ENCODE assay signal across 14 cellular contexts in the genomic region with DNA sequence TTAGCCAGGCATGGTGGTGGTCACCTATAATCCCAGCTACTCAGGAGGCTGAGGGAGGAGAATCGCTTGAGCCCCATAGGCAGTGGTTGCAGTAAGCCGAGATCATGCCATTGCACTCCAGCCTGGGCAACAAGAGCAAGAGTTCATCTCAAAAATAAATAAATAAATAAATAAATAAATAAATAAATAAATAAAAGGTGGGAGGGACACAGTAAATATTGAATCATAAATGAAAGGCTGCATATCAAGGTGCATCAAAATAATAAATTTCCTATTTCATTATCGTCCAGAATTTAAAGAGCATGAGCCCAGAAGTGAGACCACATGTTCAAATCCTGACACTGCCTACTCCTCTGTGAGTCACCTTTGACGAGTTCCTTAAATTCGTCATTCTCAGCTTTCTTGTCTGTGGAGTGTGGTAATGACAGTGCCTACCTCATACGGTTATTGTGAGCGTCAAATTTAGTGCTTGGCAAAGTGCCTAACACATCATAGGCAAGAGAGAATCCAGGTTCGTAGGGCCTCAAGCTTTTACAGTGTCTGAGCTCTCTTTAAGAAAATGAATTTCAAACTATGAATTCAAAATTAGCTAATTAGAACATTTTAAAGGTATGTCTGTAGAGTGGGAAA. TPM values are rescaled to one million over a fixed set of nuclear protein-coding genes. Genes with fewer than 3 reads are reported as not detected.
DNase-seq lines count a peak whose midpoint lies in the region; ATAC-seq, FAIRE-seq and TF ChIP-seq lines count a peak whose summit lies in the region.
"Had no signal": no experiment of that assay in that cellular context is flagged by ENCODE, and none has a peak within 500 bp of the region (broad histone marks: within the 10 kb centered on the region; RNA-seq: fewer than 3 reads in every experiment).

No MANE protein-coding gene starts in this region.

- H3K4me1 Mint-ChIP-seq in astrocyte (ENCODE audit: low read depth, unreplicated experiment), result peaks cover 4% of the 10 kb centered on the region
- H3K4me1 Mint-ChIP-seq: activated B cell treated with CpG ODN at 0.5 μM for 24 hours had no signal

- H2AFZ ChIP-seq in astrocyte (ENCODE audit: low read depth, low read length), result no peak overlapping the region

- H4K20me1 ChIP-seq in astrocyte (ENCODE audit: insufficient read depth, low read length), result no peaks in the 10 kb centered on the region

- FAIRE-seq in astrocyte (lab: Jason Lieb, UNC), result no peak

- no peaks in the 10 kb centered on the region for H3K9me3 ChIP-seq in astrocyte (ENCODE audit: insufficient read depth, low read depth, low read length)
- H3K9me3 ChIP-seq in lower lobe of right lung, result no peaks in the 10 kb centered on the region
- H3K9me3 ChIP-seq: heart right ventricle had no signal

- H3K4me3 ChIP-seq in astrocyte (ENCODE audit: insufficient read depth, low read depth, low read length) (no peak overlapping the region), lower lobe of right lung (no peak overlapping the region)
- H3K4me3 ChIP-seq: heart right ventricle had no signal

- no peak for ATAC-seq in lower lobe of right lung
- ATAC-seq: heart right ventricle had no signal

- H3K79me2 ChIP-seq in astrocyte (ENCODE audit: insufficient read depth, low read length), result no peaks in the 10 kb centered on the region

- H3K27me3 ChIP-seq in astrocyte (ENCODE audit: insufficient read depth, low read length) (no peaks in the 10 kb centered on the region), lower lobe of right lung (ENCODE audit: low read depth) (no peaks in the 10 kb centered on the region)
- H3K27me3 ChIP-seq: heart right ventricle had no signal

- H3K4me2 ChIP-seq in astrocyte (ENCODE audit: low read length), result no peak overlapping the region

- intact Hi-C loops in lower lobe of right lung (cut with DNase I), result no loop called here

- H3K36me3 Mint-ChIP-seq in astrocyte (ENCODE audit: low read depth, unreplicated experiment), result peaks cover 8% of the 10 kb centered on the region
- H3K36me3 Mint-ChIP-seq: mesothelial cell of epicardium had no signal

- H3K27me3 Mint-ChIP-seq in astrocyte (ENCODE audit: low read depth, unreplicated experiment), result no peaks in the 10 kb centered on the region
- H3K27me3 Mint-ChIP-seq: activated B cell treated with CpG ODN at 0.5 μM for 24 hours had no signal

- DNase-seq in Daoy (ENCODE audit: low read depth) (peak; percentile 22), LHCN-M2 (ENCODE audit: low read depth) (peak; percentile 73), astrocyte (ENCODE audit: low read depth) (peak; percentile 74), kidney tubule cell (ENCODE audit: low spot score) (peak; percentile 85), NCI-H1694 treated with DMSO at 0.1 percent for 48 hours (lab: John Stamatoyannopoulos, UW) (no peak), lower lobe of right lung (no peak), activated gamma-delta T cell (lab: John Stamatoyannopoulos, UW) (no peak), erythroblast (lab: John Stamatoyannopoulos, UW) (no peak)
- DNase-seq: activated B cell treated with CpG ODN at 0.5 μM for 24 hours, cerebellar nuclear complex, NCI-H2171 had no signal

- H3K36me3 ChIP-seq in astrocyte (ENCODE audit: insufficient read depth, low read length), result no peaks in the 10 kb centered on the region
- no peaks in the 10 kb centered on the region for H3K36me3 ChIP-seq in lower lobe of right lung
- H3K36me3 ChIP-seq: heart right ventricle had no signal

- no peak overlapping the region for H3K4me3 Mint-ChIP-seq in astrocyte (ENCODE audit: unreplicated experiment)
- H3K4me3 Mint-ChIP-seq: activated B cell treated with CpG ODN at 0.5 μM for 24 hours; activated T-helper 1 cell treated with anti-CD3 and anti-CD28 coated beads, Interleukin-12 subunit alpha, Interleukin-12 subunit beta, Interleukin-2, Interleukin-4 antibody, amounts not matched to agents 30 ng/mL and 10 ng/mL and 1 ng/mL, durations not matched to agents 14 hours and 24 hours and 36 hours; mesothelial cell of epicardium had no signal

- H3K9me3 Mint-ChIP-seq in astrocyte (ENCODE audit: unreplicated experiment), result no peaks in the 10 kb centered on the region
- H3K9me3 Mint-ChIP-seq: activated B cell treated with CpG ODN at 0.5 μM for 24 hours; activated T-helper 1 cell treated with anti-CD3 and anti-CD28 coated beads, Interleukin-12 subunit alpha, Interleukin-12 subunit beta, Interleukin-2, Interleukin-4 antibody, amounts not matched to agents 30 ng/mL and 10 ng/mL and 1 ng/mL, durations not matched to agents 14 hours and 24 hours and 36 hours; mesothelial cell of epicardium had no signal

- H3K27ac Mint-ChIP-seq in astrocyte (ENCODE audit: unreplicated experiment), result no peak overlapping the region
- H3K27ac Mint-ChIP-seq: activated B cell treated with CpG ODN at 0.5 μM for 24 hours; activated T-helper 1 cell treated with anti-CD3 and anti-CD28 coated beads, Interleukin-12 subunit alpha, Interleukin-12 subunit beta, Interleukin-2, Interleukin-4 antibody, amounts not matched to agents 30 ng/mL and 10 ng/mL and 1 ng/mL, durations not matched to agents 14 hours and 24 hours and 36 hours; mesothelial cell of epicardium had no signal

- TF ChIP-seq CTCF in astrocyte (IDR thresholded peaks at IDR 0.05; ENCODE audit: insufficient read depth, low read depth, low read length) (no peak), lower lobe of right lung (IDR thresholded peaks at IDR 0.05) (no peak)

- no peak for TF ChIP-seq POLR2A in erythroblast (IDR thresholded peaks at IDR 0.05; ENCODE audit: low read length)

- H3K4me1 ChIP-seq in astrocyte (ENCODE audit: insufficient read depth, low read length) (no peaks in the 10 kb centered on the region), lower lobe of right lung (no peaks in the 10 kb centered on the region)

- no peak overlapping the region for H3K9ac ChIP-seq in astrocyte (ENCODE audit: low read length)

- no peak overlapping the region for H3K27ac ChIP-seq in astrocyte (ENCODE audit: low read depth, low read length)
- H3K27ac ChIP-seq in lower lobe of right lung, result no peak overlapping the region
- H3K27ac ChIP-seq: heart right ventricle had no signal

RNA-seq across cellular contexts. Expression of a gene that starts 49.9 kb away (rescaled TPM):
- 1.5 and 3.4 TPM in 2 replicates for total RNA-seq in Daoy (2014; rRNA removed; shearing (Covaris generic))
- total RNA-seq in LHCN-M2 (2014; rRNA removed) (6.8 and 8.0 TPM in 2 replicates), astrocyte (3.6 and 4.8 TPM in 2 replicates), lower lobe of right lung (9.7 TPM)
- polyA plus RNA-seq in LHCN-M2 (2012), result 2.8 TPM

Comparison
In these comparisons a context has a peak if more than half of its experiments do, and no peak if none do; other contexts are left out.
1. DNase-seq: peak in Daoy (single experiment), LHCN-M2 (single experiment), astrocyte (single experiment) and kidney tubule cell (single experiment); none in NCI-H1694 treated with DMSO at 0.1 percent for 48 hours (single experiment), lower lobe of right lung (single experiment), activated gamma-delta T cell (single experiment) and erythroblast (0 of 2).